19 cellular contexts compared by ENCODE assay signal in genomic region chr16:87311387-87311786, GRCh38. TPM values are rescaled to one million over a fixed set of nuclear protein-coding genes. Genes with fewer than 3 reads are reported as not detected.
A peak's percentile ranks its signal among the peaks of the same experiment; 100 is the strongest.
DNase-seq lines count a peak whose midpoint lies in the region; ATAC-seq, FAIRE-seq and TF ChIP-seq lines count a peak whose summit lies in the region.
"Had no signal": no experiment of that assay in that cellular context is flagged by ENCODE, and none has a peak within 500 bp of the region (broad histone marks: within the 10 kb centered on the region; RNA-seq: fewer than 3 reads in every experiment).

No MANE protein-coding gene starts in this region.

- no peak overlapping the region for H4K8ac ChIP-seq in trophoblast cell (ENCODE audit: low read depth, low read length)

- ATAC-seq in left ventricle myocardium superior (no peak), HG02642 (IDR thresholded peaks at IDR 0.05; ENCODE audit: poor library complexity, unreplicated experiment) (no peak), GM21423 (IDR thresholded peaks at IDR 0.05; ENCODE audit: unreplicated experiment) (no peak)
- ATAC-seq: GM12878, HepG2 had no signal

- H3K9me3 ChIP-seq in kidney (ENCODE audit: control insufficient read depth in 1 of 2, low read length in 2 of 2) (peaks cover 0 to 5% of the 10 kb centered on the region in 2 donors), trophoblast cell (ENCODE audit: insufficient read depth, low read depth, low read length) (peaks cover 2% of the 10 kb centered on the region)

- H3K4ac ChIP-seq in trophoblast cell (ENCODE audit: low read depth, low read length): no peak overlapping the region

- DNase-seq in cardiac septum (ENCODE audit: low spot score) (peak; percentile 35), left ventricle myocardium superior (no peak), kidney (peak; percentile 59), trophoblast cell (no peak), pons (ENCODE audit: low spot score) (no peak)
- DNase-seq: 8988T; CD4-positive, CD25-positive, alpha-beta regulatory T cell; COR-L47; DMS 273 treated with DMSO at 0.1 percent for 48 hours; DMS53; DND-41; EL; H9 had no signal

- no peak overlapping the region for H2BK12ac ChIP-seq in trophoblast cell (ENCODE audit: low read length)

- no peak for FAIRE-seq in kidney (lab: Jason Lieb, UNC)
- FAIRE-seq: GM12878, H1, HepG2 had no signal

- no peak for TF ChIP-seq CTCF in kidney (IDR thresholded peaks at IDR 0.05; ENCODE audit: borderline replicate concordance, extremely low read depth, insufficient read depth)

- H3K4me2 ChIP-seq in trophoblast cell (ENCODE audit: low read length): no peak overlapping the region

- H3K9ac ChIP-seq in kidney (ENCODE audit: low read length in 2 of 2) (no peak overlapping the region), trophoblast cell (ENCODE audit: low read length) (peak overlapping the region; percentile 39)
- H3K9ac ChIP-seq: BLaER1 treated with 17β-estradiol and CSF1 and Interleukin-3, amounts not matched to agents 10 nM and 100 nM had no signal

- intact Hi-C loops in cardiac septum (cut with DNase I): loop anchor here (10.0 kb wide), 1 partner anchor 323 kb away; no protein-coding TSS in a partner anchor
- intact Hi-C loops in left ventricle myocardium superior (cut with micrococcal nuclease): no loop called here
- intact Hi-C loops in kidney (cut with DNase I): no loop called here

- no peak overlapping the region for H4K12ac ChIP-seq in trophoblast cell (ENCODE audit: low read depth, low read length)

- no peak overlapping the region for H2BK5ac ChIP-seq in trophoblast cell (ENCODE audit: low read depth, low read length, poor library complexity)

- no peak overlapping the region for H3K18ac ChIP-seq in trophoblast cell (ENCODE audit: low read length)

- no CpG with 5 or more reads among the region's 5 CpGs for WGBS in trophoblast cell (ENCODE audit: extremely low coverage, insufficient coverage, insufficient read length)

- H2BK120ac ChIP-seq in trophoblast cell (ENCODE audit: insufficient read depth, low read length, poor library complexity): no peak overlapping the region

- H3K4me1 ChIP-seq in kidney (ENCODE audit: control insufficient read depth in 1 of 2, insufficient read depth in 1 of 2, low read depth in 1 of 2, low read length in 2 of 2): no peaks in the 10 kb centered on the region
- H3K4me1 ChIP-seq in trophoblast cell (ENCODE audit: control insufficient read depth in 1 of 2, insufficient read depth in 2 of 2, low read length in 2 of 2): no peaks in the 10 kb centered on the region

- H3K27ac ChIP-seq in kidney (ENCODE audit: low read depth in 2 of 2, low read length in 2 of 2) (no peak overlapping the region), trophoblast cell (ENCODE audit: low read depth, low read length) (no peak overlapping the region)
- H3K27ac ChIP-seq: BLaER1 treated with 17β-estradiol and CSF1 and Interleukin-3, amounts not matched to agents 10 nM and 100 nM had no signal

- no peak overlapping the region for H3K4me3 ChIP-seq in kidney (ENCODE audit: low read length in 2 of 2)
- no peak overlapping the region for H3K4me3 ChIP-seq in trophoblast cell (ENCODE audit: low read depth, low read length)
- H3K4me3 ChIP-seq: BLaER1 treated with 17β-estradiol and CSF1 and Interleukin-3, amounts not matched to agents 10 nM and 100 nM; GM12878 had no signal

- H2AK5ac ChIP-seq in trophoblast cell (ENCODE audit: low read length): no peak overlapping the region

- no peak overlapping the region for H3K14ac ChIP-seq in trophoblast cell (ENCODE audit: low read length)

- H4K91ac ChIP-seq in trophoblast cell (ENCODE audit: low read depth, low read length): no peak overlapping the region

- H3K23ac ChIP-seq in trophoblast cell (ENCODE audit: low read length): no peak overlapping the region

- no peaks in the 10 kb centered on the region for H3K36me3 ChIP-seq in kidney (ENCODE audit: control insufficient read depth in 1 of 2, insufficient read depth in 2 of 2, low read length in 2 of 2)
- H3K36me3 ChIP-seq in trophoblast cell (ENCODE audit: control insufficient read depth in 1 of 2, insufficient read depth in 2 of 2, low read length in 2 of 2): no peaks in the 10 kb centered on the region

- no peak overlapping the region for H2AFZ ChIP-seq in trophoblast cell (ENCODE audit: insufficient read depth, low read length, poor library complexity)

- H3K27me3 ChIP-seq in trophoblast cell (ENCODE audit: insufficient read depth, low read length): no peaks in the 10 kb centered on the region
- H3K27me3 ChIP-seq: BLaER1 treated with 17β-estradiol and CSF1 and Interleukin-3, amounts not matched to agents 10 nM and 100 nM had no signal

- H3K79me2 ChIP-seq in trophoblast cell (ENCODE audit: control insufficient read depth, insufficient read depth, low read length, poor library complexity): no peaks in the 10 kb centered on the region

- H3K79me1 ChIP-seq in trophoblast cell (ENCODE audit: low read length): no peaks in the 10 kb centered on the region

RNA-seq across cellular contexts. Expression of gene C16orf95, which starts 5.8 kb away (rescaled TPM):
- total RNA-seq in cardiac septum: 3.2 TPM
- 2.6 TPM for total RNA-seq in left ventricle myocardium superior
- total RNA-seq in kidney: 2.5 TPM
- 11.5 TPM for polyA plus RNA-seq in kidney (ENCODE audit: insufficient read depth, low read depth, low replicate concordance)
- polyA plus RNA-seq in trophoblast cell (2013): 4.3 and 4.4 TPM in 2 replicates

Comparison
In these comparisons a context has a peak if more than half of its experiments do, and no peak if none do; other contexts are left out.
1. DNase-seq: peak in cardiac septum (single experiment) and kidney (single experiment); none in left ventricle myocardium superior (single experiment), trophoblast cell (0 of 2) and pons (single experiment).